In genomic region chr2:146131048-146131447, GRCh38 we compare ENCODE assay signal across 24 cellular contexts.
DNase-seq lines count a peak whose midpoint lies in the region; ATAC-seq, FAIRE-seq and TF ChIP-seq lines count a peak whose summit lies in the region.
"Had no signal": no experiment of that assay in that cellular context is flagged by ENCODE, and none has a peak within 500 bp of the region (broad histone marks: within the 10 kb centered on the region; RNA-seq: fewer than 3 reads in every experiment).

No MANE protein-coding gene starts in this region.

- no peaks in the 10 kb centered on the region for H4K20me1 ChIP-seq in HepG2 (ENCODE audit: insufficient read depth, low read length)
- H4K20me1 ChIP-seq in mammary epithelial cell (ENCODE audit: insufficient read depth, low read length), result no peaks in the 10 kb centered on the region

- H3K27me3 ChIP-seq in HepG2 (ENCODE audit: control insufficient read depth in 1 of 2, insufficient read depth in 2 of 2, low read length in 2 of 2) (no peaks in the 10 kb centered on the region), right lobe of liver (no peaks in the 10 kb centered on the region), mesenchymal stem cell (ENCODE audit: control insufficient read depth in 1 of 2, insufficient read depth in 1 of 2, low read length in 2 of 2) (no peaks in the 10 kb centered on the region), mammary epithelial cell (ENCODE audit: insufficient read depth, low read length) (no peaks in the 10 kb centered on the region)
- H3K27me3 ChIP-seq: SJSA1 had no signal

- 0% methylated on average over 2 of the region's 2 CpGs for WGBS in HepG2 (ENCODE audit: low lambda C conversion rate)
- 48% methylated on average over 2 of the region's 2 CpGs for WGBS in right lobe of liver (ENCODE audit: insufficient coverage, low coverage, low lambda C conversion rate, missing lambda C conversion rate)
- 28% methylated on average over 2 of the region's 2 CpGs for WGBS in mesenchymal stem cell
- 69% methylated on average over 2 of the region's 2 CpGs for WGBS in mammary epithelial cell (ENCODE audit: low coverage, missing lambda C conversion rate)

- no peaks in the 10 kb centered on the region for H3K36me3 ChIP-seq in HepG2 (replicated peaks in 1 of 2; ENCODE audit: control insufficient read depth in 1 of 2, insufficient read depth in 2 of 2, low read length in 2 of 2)
- no peaks in the 10 kb centered on the region for H3K36me3 ChIP-seq in right lobe of liver
- H3K36me3 ChIP-seq in mesenchymal stem cell (ENCODE audit: control insufficient read depth in 1 of 2, insufficient read depth in 2 of 2, low read depth in 1 of 2, low read length in 2 of 2), result no peaks in the 10 kb centered on the region
- no peaks in the 10 kb centered on the region for H3K36me3 ChIP-seq in mammary epithelial cell (ENCODE audit: insufficient read depth, low read length)
- H3K36me3 ChIP-seq: SJSA1 had no signal

- H3K9me3 ChIP-seq in HepG2 (ENCODE audit: low read length) (no peaks in the 10 kb centered on the region), right lobe of liver (no peaks in the 10 kb centered on the region), mesenchymal stem cell (ENCODE audit: control insufficient read depth, low read length) (no peaks in the 10 kb centered on the region), mammary epithelial cell (replicated peaks; ENCODE audit: insufficient read depth, low read length) (no peaks in the 10 kb centered on the region)
- H3K9me3 ChIP-seq: Caco-2 had no signal

- dilution Hi-C loops in mammary epithelial cell (cut with HindIII; ENCODE audit: low sequenced_read_pairs), result no loop called here

- no peak overlapping the region for H2BK120ac ChIP-seq in mesenchymal stem cell (ENCODE audit: low read depth, low read length)

- H3K4me2 ChIP-seq in HepG2 (ENCODE audit: low read depth, low read length) (no peak overlapping the region), mesenchymal stem cell (ENCODE audit: low read length, poor library complexity, severe bottlenecking) (no peak overlapping the region), mammary epithelial cell (ENCODE audit: insufficient read depth, low read depth, low read length) (no peak overlapping the region)
- H3K4me2 ChIP-seq: KMS-11 had no signal

- H2BK5ac ChIP-seq in mesenchymal stem cell (ENCODE audit: low read depth, low read length, poor library complexity, severe bottlenecking), result no peak overlapping the region

- TF ChIP-seq CTCF in HepG2 (CRISPR knock-in tag; IDR thresholded peaks at IDR 0.05), result no peak
- TF ChIP-seq CTCF in right lobe of liver (IDR thresholded peaks at IDR 0.05), result no peak
- no peak for TF ChIP-seq CTCF in mammary epithelial cell (conservative IDR thresholded peaks at IDR 0.05 in 1 of 2, IDR thresholded peaks at IDR 0.05 in 1 of 2; ENCODE audit: extremely low read depth in 1 of 2, insufficient read depth in 1 of 2, low read depth in 1 of 2, low read length in 2 of 2)

- no peak overlapping the region for H3K23ac ChIP-seq in mesenchymal stem cell (ENCODE audit: low read length in 2 of 2)

- H3K79me1 ChIP-seq in mesenchymal stem cell (replicated peaks; ENCODE audit: low read length, poor library complexity, severe bottlenecking), result no peaks in the 10 kb centered on the region

- H3K14ac ChIP-seq in mesenchymal stem cell (ENCODE audit: low read length in 2 of 2), result no peak overlapping the region

- H4K91ac ChIP-seq in mesenchymal stem cell (ENCODE audit: low read length), result no peak overlapping the region

- no peak overlapping the region for H3K18ac ChIP-seq in mesenchymal stem cell (ENCODE audit: low read depth in 1 of 2, low read length in 2 of 2)

- no peak for TF ChIP-seq POLR2A in HepG2 (IDR thresholded peaks at IDR 0.05; ENCODE audit: insufficient read depth in 1 of 2, low read depth in 2 of 2, low read length in 2 of 2)
- TF ChIP-seq POLR2A in right lobe of liver (IDR thresholded peaks at IDR 0.05), result no peak

- TF ChIP-seq RAD21 in HepG2 (CRISPR knock-in tag; IDR thresholded peaks at IDR 0.05), result no peak

- H4K8ac ChIP-seq in mesenchymal stem cell (ENCODE audit: low read length), result no peak overlapping the region

- in situ Hi-C loops in HepG2 (cut with HindIII; ENCODE audit: extremely low pct_ligation_motif_present, low pct_unique_long_range_greater_than_20kb) (no loop called here), mammary epithelial cell (cut with MboI; ENCODE audit: low sequenced_read_pairs in 2 of 2) (no loop called here)

- DNase-seq in DMS153 treated with DMSO at 0.1 percent for 48 hours (lab: John Stamatoyannopoulos, UW; ENCODE audit: unreplicated experiment), result peak; percentile 3
- DNase-seq in DMS153 (lab: John Stamatoyannopoulos, UW), result no peak
- no peak for DNase-seq in HepG2 (ENCODE audit: low spot score)
- DNase-seq in right lobe of liver, result no peak
- DNase-seq in mesenchymal stem cell, result no peak
- no peak for DNase-seq in NCI-H69 (lab: John Stamatoyannopoulos, UW)
- no peak for DNase-seq in activated CD4-positive, alpha-beta T cell treated with anti-CD3 and anti-CD28 coated beads, Interleukin-2, amount 50 U/mL, for 4 hours
- DNase-seq in mammary epithelial cell, result no peak
- DNase-seq: Caco-2; CD8-positive, alpha-beta T cell; NCI-H1048; NCI-H1694 treated with DMSO at 0.1 percent for 48 hours; NCI-H2081 treated with DMSO at 0.1 percent for 48 hours; NCI-H524; Right ventricle myocardium superior; RPMI8226; T-cell had no signal

- H2AFZ ChIP-seq in HepG2 (ENCODE audit: low read length), result no peak overlapping the region
- no peak overlapping the region for H2AFZ ChIP-seq in mesenchymal stem cell (ENCODE audit: low read depth, low read length)
- no peak overlapping the region for H2AFZ ChIP-seq in mammary epithelial cell (ENCODE audit: low read depth, low read length)

- H3K4ac ChIP-seq in mesenchymal stem cell (ENCODE audit: low read depth in 1 of 2, low read length in 2 of 2), result no peak overlapping the region

- TF ChIP-seq EP300 in HepG2 (IDR thresholded peaks at IDR 0.05; ENCODE audit: low read depth in 2 of 2, low read length in 2 of 2) (no peak; a peak in 1 of 4 replicates), HepG2 (CRISPR knock-in tag; IDR thresholded peaks at IDR 0.05; ENCODE audit: borderline replicate concordance) (no peak)

- H3K4me1 ChIP-seq in HepG2 (ENCODE audit: insufficient read depth, low read length), result peaks cover 6% of the 10 kb centered on the region; the same call in 1 of the 2 replicates
- H3K4me1 ChIP-seq in right lobe of liver, result no peaks in the 10 kb centered on the region
- no peaks in the 10 kb centered on the region for H3K4me1 ChIP-seq in mesenchymal stem cell (ENCODE audit: control insufficient read depth, insufficient read depth, low read depth, low read length)
- H3K4me1 ChIP-seq in mammary epithelial cell (ENCODE audit: insufficient read depth, low read length), result no peaks in the 10 kb centered on the region
- H3K4me1 ChIP-seq: Caco-2 had no signal

- no peak overlapping the region for H2BK12ac ChIP-seq in mesenchymal stem cell (ENCODE audit: low read length in 2 of 2)

- H3K27ac ChIP-seq in HepG2 (ENCODE audit: extremely low read length, insufficient read depth, low read length) (no peak overlapping the region), right lobe of liver (no peak overlapping the region), mesenchymal stem cell (ENCODE audit: low read length, poor library complexity, severe bottlenecking) (no peak overlapping the region), mammary epithelial cell (ENCODE audit: insufficient read depth, low read depth, low read length) (no peak overlapping the region)
- H3K27ac ChIP-seq: 22Rv1, C4-2B, KMS-11, SJSA1 had no signal

- no peak overlapping the region for H2AK5ac ChIP-seq in mesenchymal stem cell (ENCODE audit: low read length, severe bottlenecking)

- intact Hi-C loops in HepG2 (cut with micrococcal nuclease; ENCODE audit: unreplicated experiment) (no loop called here), right lobe of liver (cut with DNase I) (no loop called here), mammary epithelial cell (cut with micrococcal nuclease) (no loop called here)

- no peak for FAIRE-seq in HepG2 (lab: Jason Lieb, UNC)
- FAIRE-seq: GM19239, H54, HTR-8/SVneo had no signal

- BruUV-seq in HepG2 (replicated peaks; lab: Mats Ljungman, UMichigan) (no TSS peak), mammary epithelial cell (replicated peaks; lab: Mats Ljungman, UMichigan) (no TSS peak)

- ATAC-seq in HepG2, result peak; percentile 54
- ATAC-seq in right lobe of liver, result no peak
- ATAC-seq: CD8-positive, alpha-beta T cell; T-cell had no signal

- POLR2A ChIA-PET in HepG2 (lab: Yijun Ruan, JAX), result no interaction called here

- H3K79me2 ChIP-seq in HepG2 (ENCODE audit: insufficient read depth, low read length) (no peaks in the 10 kb centered on the region), mammary epithelial cell (ENCODE audit: insufficient read depth, low read length) (no peaks in the 10 kb centered on the region)

- H3K9ac ChIP-seq in HepG2 (ENCODE audit: insufficient read depth, low read depth, low read length) (no peak overlapping the region), mesenchymal stem cell (ENCODE audit: low read length) (no peak overlapping the region), mammary epithelial cell (ENCODE audit: insufficient read depth, low read length) (no peak overlapping the region)
- H3K9ac ChIP-seq: KMS-11 had no signal

- H3K4me3 ChIP-seq in HepG2 (replicated peaks in 1 of 3; ENCODE audit: insufficient read depth in 1 of 3, low read depth in 2 of 3, low read length in 3 of 3) (no peak overlapping the region), right lobe of liver (no peak overlapping the region), mesenchymal stem cell (ENCODE audit: insufficient read depth in 1 of 2, low read depth in 1 of 2, low read length in 2 of 2) (no peak overlapping the region), mammary epithelial cell (replicated peaks in 1 of 3; ENCODE audit: insufficient read depth in 1 of 3, low read depth in 2 of 3, low read length in 3 of 3) (no peak overlapping the region)
- H3K4me3 ChIP-seq: SJSA1 had no signal

- H2BK15ac ChIP-seq in mesenchymal stem cell (ENCODE audit: low read depth, poor library complexity, severe bottlenecking), result peak overlapping the region; percentile 16

- CTCF ChIA-PET in HepG2 (lab: Yijun Ruan, JAX; ENCODE audit: low intra/inter-chr PET ratio, low total read pairs) (no interaction called here), mammary epithelial cell (lab: Charles Lee; ENCODE audit: low non-redundant PET) (no interaction called here)

TF ChIP-seq in HepG2, 621 proteins besides CTCF, POLR2A, EP300 and RAD21 (continues in another document):
- TF ChIP-seq MAFK (conservative IDR thresholded peaks at IDR 0.05 in 1 of 2, IDR thresholded peaks at IDR 0.05 in 1 of 2; ENCODE audit: low read length in 2 of 2) (0 out of 4 replicates have a peak, but pooled peaks of 1 of the 2 experiments have one; percentile 1), ZSCAN12 (CRISPR knock-in tag; IDR thresholded peaks at IDR 0.05) (no peak)
